ENCODE assay signal across 9 cellular contexts in the genomic region with DNA sequence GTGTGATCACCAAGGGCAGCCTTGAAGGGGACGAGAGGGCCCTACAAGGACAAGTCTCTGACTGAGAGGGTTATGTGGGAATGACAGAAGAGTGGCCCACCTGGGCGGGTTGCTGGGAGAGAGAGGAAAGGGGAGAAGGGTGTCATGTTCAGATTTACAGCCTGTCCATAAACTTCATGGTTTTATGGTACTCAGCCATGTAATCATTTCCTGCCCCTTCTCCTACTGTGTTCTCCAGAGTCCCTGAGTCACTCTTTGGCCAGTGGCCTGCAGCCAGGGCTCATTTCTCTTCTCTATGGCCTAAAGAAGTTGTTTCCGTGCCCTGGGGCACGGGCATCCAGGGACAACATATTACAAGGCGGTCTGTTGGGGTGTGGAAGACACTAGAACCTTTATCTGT. TPM values are rescaled to one million over a fixed set of nuclear protein-coding genes. Genes with fewer than 3 reads are reported as not detected.
DNase-seq lines count a peak whose midpoint lies in the region; ATAC-seq and TF ChIP-seq lines count a peak whose summit lies in the region.
"Had no signal": no experiment of that assay in that cellular context is flagged by ENCODE, and none has a peak within 500 bp of the region (broad histone marks: within the 10 kb centered on the region; RNA-seq: fewer than 3 reads in every experiment).

No MANE protein-coding gene starts in this region.

- ATAC-seq in GM19328 (IDR thresholded peaks at IDR 0.05; ENCODE audit: unreplicated experiment) (no peak), HG03196 (IDR thresholded peaks at IDR 0.05; ENCODE audit: unreplicated experiment) (no peak), GM21423 (IDR thresholded peaks at IDR 0.05; ENCODE audit: unreplicated experiment) (no peak)

- peak; percentile 85 for DNase-seq in Caki2 (ENCODE audit: low read depth)
- DNase-seq in coronary artery (ENCODE audit: low spot score): peak; percentile 73
- DNase-seq in nephron progenitor cell: peak; percentile 28
- DNase-seq in GM13976 (ENCODE audit: low spot score): no peak
- DNase-seq: NCI-H187 had no signal

- H3K9ac ChIP-seq in Loucy (ENCODE audit: low read depth, low read length, poor library complexity, severe bottlenecking): no peak overlapping the region

- no peaks in the 10 kb centered on the region for H3K79me2 ChIP-seq in Loucy (ENCODE audit: insufficient read depth, low read length)

- peaks cover 27% of the 10 kb centered on the region for H3K4me1 Mint-ChIP-seq in nephron progenitor cell

- H3K9me3 Mint-ChIP-seq in nephron progenitor cell: no peaks in the 10 kb centered on the region

- peaks cover 10% of the 10 kb centered on the region for H3K36me3 Mint-ChIP-seq in nephron progenitor cell (ENCODE audit: low read depth)

- H3K27me3 Mint-ChIP-seq in nephron progenitor cell (ENCODE audit: low read depth, poor library complexity): peaks cover 4% of the 10 kb centered on the region

- no peaks in the 10 kb centered on the region for H3K9me3 ChIP-seq in Loucy (ENCODE audit: insufficient read depth, low read depth, low read length)

- H3K36me3 ChIP-seq in Loucy (ENCODE audit: insufficient read depth, low read length): no peaks in the 10 kb centered on the region

- H3F3A ChIP-seq in Loucy (ENCODE audit: low read depth): peaks cover 4% of the 10 kb centered on the region; the same call in 1 of the 2 replicates

- in situ Hi-C loops in Caki2 (cut with HindIII; ENCODE audit: low pct_unique_long_range_greater_than_20kb, low sequenced_read_pairs): no loop called here
- in situ Hi-C loops in GM13976 (cut with MboI; ENCODE audit: low sequenced_read_pairs, unreplicated experiment): no loop called here

- H3K4me3 Mint-ChIP-seq in nephron progenitor cell: peak overlapping the region; percentile 52

- H3K27ac ChIP-seq in coronary artery: no peak overlapping the region

- H3K4me1 ChIP-seq in Loucy (ENCODE audit: insufficient read depth, low read length, poor library complexity, severe bottlenecking): peaks cover 5% of the 10 kb centered on the region

- H4K20me1 ChIP-seq in Loucy (ENCODE audit: insufficient read depth, low read length, poor library complexity, severe bottlenecking): no peaks in the 10 kb centered on the region

- TF ChIP-seq CTCF in Loucy (conservative IDR thresholded peaks at IDR 0.05; ENCODE audit: low read length) (no peak), coronary artery (IDR thresholded peaks at IDR 0.05) (no peak), nephron progenitor cell (IDR thresholded peaks at IDR 0.05) (no peak), GM13976 (IDR thresholded peaks at IDR 0.05; ENCODE audit: borderline replicate concordance, control extremely low read depth, extremely low read depth, insufficient read depth, missing control alignments) (no peak)

- H2AFZ ChIP-seq in Loucy (ENCODE audit: low read length): no peak overlapping the region

- peak overlapping the region; percentile 96 for H3K27ac Mint-ChIP-seq in nephron progenitor cell

- H3K4me3 ChIP-seq in Loucy (ENCODE audit: low read length, poor library complexity, severe bottlenecking) (no peak overlapping the region), coronary artery (no peak overlapping the region)

- peak overlapping the region; percentile 3 for H3K4me2 ChIP-seq in Loucy (ENCODE audit: low read depth, low read length, poor library complexity, severe bottlenecking)

- no peaks in the 10 kb centered on the region for H3K27me3 ChIP-seq in Loucy (ENCODE audit: insufficient read depth, low read length, poor library complexity, severe bottlenecking)

- H3K9me2 ChIP-seq in Loucy (replicated peaks; ENCODE audit: low read depth, low read length): no peaks in the 10 kb centered on the region

RNA-seq across cellular contexts. Expression of a gene that starts 26.7 kb away (rescaled TPM):
- 71.9 and 114 TPM in 2 replicates for total RNA-seq in Caki2 (2014; rRNA removed; shearing (Covaris generic); ENCODE audit: low replicate concordance)

RNA-seq across cellular contexts. Expression of a gene that starts 51.5 kb away (rescaled TPM):
- 53.4 and 77.9 TPM in 2 replicates for total RNA-seq in Caki2 (2014; rRNA removed; shearing (Covaris generic); ENCODE audit: low replicate concordance)

RNA-seq across cellular contexts. Expression of a gene that starts 54.4 kb away (rescaled TPM):
- total RNA-seq in Caki2 (2014; rRNA removed; shearing (Covaris generic); ENCODE audit: low replicate concordance): 5.1 and 8.4 TPM in 2 replicates
